8 cellular contexts compared by ENCODE assay signal in genomic region chr19:51904331-51905165, GRCh38. TPM values are rescaled to one million over a fixed set of nuclear protein-coding genes. Genes with fewer than 3 reads are reported as not detected.
DNase-seq lines count a peak whose midpoint lies in the region; ATAC-seq, FAIRE-seq and TF ChIP-seq lines count a peak whose summit lies in the region.

TSS of gene ZNF649 (minus strand) at chr19:51905017. CDS start at chr19:51900107, 4,910 bp downstream.

- peak within 1 kb of the TSS; percentile 95 for H3K4me3 ChIP-seq in kidney epithelial cell (ENCODE audit: low read depth, low read length)

- ATAC-seq in HG02885 (IDR thresholded peaks at IDR 0.05; ENCODE audit: poor library complexity, unreplicated experiment) (peak; percentile 59), GM21360 (IDR thresholded peaks at IDR 0.05; ENCODE audit: unreplicated experiment) (no peak)

- peak; percentile 87 for FAIRE-seq in GM12891 (lab: Jason Lieb, UNC)

- no peak for TF ChIP-seq CTCF in kidney epithelial cell (IDR thresholded peaks at IDR 0.05; ENCODE audit: insufficient read depth, low read length, poor library complexity, severe bottlenecking)

- H3K36me3 ChIP-seq in kidney epithelial cell (ENCODE audit: control insufficient read depth, insufficient read depth, low read length): no peaks in the 10 kb centered on the region

- TF ChIP-seq POLR2A in GM12891 (IDR thresholded peaks at IDR 0.05; ENCODE audit: low read depth, low read length): peak; percentile 57; the same call in 1 of the 2 replicates

- DNase-seq in GM12891 (ENCODE audit: insufficient read length, low spot score) (peak; percentile 63), NCI-H446 (lab: John Stamatoyannopoulos, UW) (peak; percentile 88 to 89), kidney epithelial cell (ENCODE audit: low read depth) (peak; percentile 49)
- peak; percentile 79 to 80 for DNase-seq in activated CD4-positive, alpha-beta T cell treated with anti-CD3 and anti-CD28 coated beads for 4 hours
- DNase-seq in stimulated activated CD4-positive, alpha-beta T cell treated with anti-CD3 and anti-CD28 coated beads, Interleukin-12 subunit alpha, Interleukin-12 subunit beta, amount 100 ng/mL, for 48 hours (ENCODE audit: low read depth in 2 of 3, low spot score in 1 of 3): peak; percentile 69 to 73 (median 71)

- H3K27ac ChIP-seq in cingulate gyrus (ENCODE audit: low read depth, low read length): peak within 1 kb of the TSS; percentile 71

- H3K27me3 ChIP-seq in kidney epithelial cell (ENCODE audit: control insufficient read depth, insufficient read depth, low read length): no peaks in the 10 kb centered on the region

TF ChIP-seq in GM12891, 5 proteins besides CTCF, POLR2A, EP300 and RAD21:
- TF ChIP-seq TAF1 (IDR thresholded peaks at IDR 0.05; ENCODE audit: low read depth, low read length) (peak; percentile 33; the same call in 1 of the 2 replicates), POU2F2 (IDR thresholded peaks at IDR 0.05; ENCODE audit: low read depth, low read length) (no peak), PAX5 (IDR thresholded peaks at IDR 0.05; ENCODE audit: insufficient read depth, low read length, severe bottlenecking) (no peak), POLR2AphosphoS5 (IDR thresholded peaks at IDR 0.05; ENCODE audit: low read depth, low read length) (peak; percentile 47; the same call in 1 of the 2 replicates), SPI1 (IDR thresholded peaks at IDR 0.05; ENCODE audit: low read depth, low read length) (no peak)

RNA-seq across cellular contexts. Expression of gene ZNF649, which starts in this region (rescaled TPM):
- polyA plus RNA-seq in GM12891 (2012; ENCODE audit: low read depth, missing spikeins): 3.2 TPM
- 10.3 and 10.6 TPM in 2 replicates for total RNA-seq in kidney epithelial cell
